Comparison of ENCODE assay signal across 21 cellular contexts in the genomic region with DNA sequence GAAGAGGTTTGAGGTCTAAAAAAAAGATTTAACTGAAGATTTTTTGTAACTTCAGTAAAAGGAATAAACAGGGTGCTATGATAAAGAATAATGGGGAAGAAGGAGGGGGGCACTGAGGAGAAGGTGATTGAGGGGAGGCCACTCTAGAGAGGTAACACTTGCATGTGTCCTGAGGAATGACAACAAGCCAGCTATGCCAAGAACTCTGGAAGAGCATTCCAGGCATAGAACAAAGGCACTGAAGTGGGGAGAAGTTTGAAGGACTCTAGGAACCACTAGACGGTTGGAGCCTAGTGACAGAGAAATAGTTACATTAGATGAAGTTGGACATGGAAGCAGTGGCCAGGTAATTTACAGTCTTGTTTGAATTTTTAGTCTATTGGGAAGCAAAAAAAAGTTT. TPM values are rescaled to one million over a fixed set of nuclear protein-coding genes. Genes with fewer than 3 reads are reported as not detected.
DNase-seq lines count a peak whose midpoint lies in the region; ATAC-seq, FAIRE-seq and TF ChIP-seq lines count a peak whose summit lies in the region.
"Had no signal": no experiment of that assay in that cellular context is flagged by ENCODE, and none has a peak within 500 bp of the region (broad histone marks: within the 10 kb centered on the region; RNA-seq: fewer than 3 reads in every experiment).

No MANE protein-coding gene starts in this region.

- no peak for ATAC-seq in GM23338

- peaks cover 4% of the 10 kb centered on the region for H3K27me3 Mint-ChIP-seq in GM23338 (ENCODE audit: insufficient read depth, low read depth, poor library complexity)
- peaks cover 5% of the 10 kb centered on the region for H3K27me3 Mint-ChIP-seq in activated CD4-positive, alpha-beta memory T cell treated with anti-CD3 and anti-CD28 coated beads, Interleukin-2, amount 10 ng/mL, durations not matched to agents 7 days and 5 days
- H3K27me3 Mint-ChIP-seq: B cell; CD4-positive, alpha-beta T cell had no signal

- no peaks in the 10 kb centered on the region for H3K9me3 Mint-ChIP-seq in GM23338
- H3K9me3 Mint-ChIP-seq in activated CD4-positive, alpha-beta memory T cell treated with anti-CD3 and anti-CD28 coated beads, Interleukin-2, amount 10 ng/mL, durations not matched to agents 7 days and 5 days, result no peaks in the 10 kb centered on the region
- H3K9me3 Mint-ChIP-seq: CD4-positive, alpha-beta T cell had no signal

- no peaks in the 10 kb centered on the region for H3K9me3 ChIP-seq in uterus
- H3K9me3 ChIP-seq: Peyer's patch, SK-N-SH had no signal

- no peak for TF ChIP-seq POLR2A in uterus (IDR thresholded peaks at IDR 0.05)

- H3K4me2 ChIP-seq in GM23338, result no peak overlapping the region
- H3K4me2 ChIP-seq: SK-N-SH had no signal

- H3K4me3 Mint-ChIP-seq in GM23338, result no peak overlapping the region
- H3K4me3 Mint-ChIP-seq in activated CD4-positive, alpha-beta memory T cell treated with anti-CD3 and anti-CD28 coated beads, Interleukin-2, amount 10 ng/mL, durations not matched to agents 7 days and 5 days, result no peak overlapping the region
- H3K4me3 Mint-ChIP-seq: B cell; CD4-positive, alpha-beta T cell had no signal

- no peaks in the 10 kb centered on the region for H3K79me2 ChIP-seq in GM23338 (replicated peaks; ENCODE audit: insufficient read depth)

- no peaks in the 10 kb centered on the region for H3K9me2 ChIP-seq in GM23338 (ENCODE audit: insufficient read depth)
- H3K9me2 ChIP-seq: SK-N-SH had no signal

- no peaks in the 10 kb centered on the region for H3K36me3 ChIP-seq in GM23338 (ENCODE audit: insufficient read depth)
- no peaks in the 10 kb centered on the region for H3K36me3 ChIP-seq in uterus
- H3K36me3 ChIP-seq: Peyer's patch had no signal

- H3K27ac ChIP-seq in GM23338 (ENCODE audit: low read depth) (no peak overlapping the region), uterus (no peak overlapping the region)
- H3K27ac ChIP-seq: Peyer's patch had no signal

- intact Hi-C loops in uterus (cut with DNase I; ENCODE audit: low total_unique reads), result loop anchor here (10.0 kb wide), 1 partner anchor 379 kb away; no protein-coding TSS in a partner anchor

- POLR2A ChIA-PET in activated CD4-positive, alpha-beta memory T cell treated with anti-CD3 and anti-CD28 coated beads, Interleukin-2, amount 10 ng/mL, durations not matched to agents 7 days and 5 days (lab: Charles Lee), result interaction anchor here (1.4 kb wide), 1 partner anchor 110 kb away, joined by 4 read pairs; no protein-coding TSS in a partner anchor

- H3K36me3 Mint-ChIP-seq in GM23338 (ENCODE audit: low read depth), result no peaks in the 10 kb centered on the region
- no peaks in the 10 kb centered on the region for H3K36me3 Mint-ChIP-seq in activated CD4-positive, alpha-beta memory T cell treated with anti-CD3 and anti-CD28 coated beads, Interleukin-2, amount 10 ng/mL, durations not matched to agents 7 days and 5 days (ENCODE audit: low read depth)

- no peaks in the 10 kb centered on the region for H3K4me1 ChIP-seq in GM23338 (ENCODE audit: insufficient read depth)
- H3K4me1 ChIP-seq in uterus, result no peaks in the 10 kb centered on the region
- H3K4me1 ChIP-seq: Peyer's patch had no signal

- peak; percentile 28 for DNase-seq in GM23338 (ENCODE audit: low spot score)
- peak; percentile 29 for DNase-seq in RCC 7860 (ENCODE audit: low spot score)
- peak; percentile 49 for DNase-seq in kidney glomerular epithelial cell (lab: John Stamatoyannopoulos, UW)
- peak; percentile 76 for DNase-seq in renal cortical epithelial cell (ENCODE audit: low read depth)
- no peak for DNase-seq in activated CD4-positive, alpha-beta memory T cell treated with anti-CD3 and anti-CD28 coated beads, Interleukin-2, amount 10 ng/mL, durations not matched to agents 7 days and 5 days
- DNase-seq in uterus, result no peak
- no peak for DNase-seq in cerebellar nuclear complex (lab: John Stamatoyannopoulos, UW)
- DNase-seq in GM19239 (ENCODE audit: insufficient read length, low spot score), result no peak
- DNase-seq: Calu3; CD4-positive, alpha-beta T cell; DMS53; GOT3; KBM-7; NCI-H1048; NCI-H146; NCI-H2081; NCI-H524; Peyer's patch; Right ventricle myocardium superior; SK-N-SH had no signal

- CTCF ChIA-PET in activated CD4-positive, alpha-beta memory T cell treated with anti-CD3 and anti-CD28 coated beads, Interleukin-2, amount 10 ng/mL, durations not matched to agents 7 days and 5 days (lab: Charles Lee), result interaction anchor here (0.6 to 2.9 kb wide), 3 partner anchors 112 to 373 kb away, joined by 3 to 31 read pairs (median 3); no protein-coding TSS in a partner anchor

- H4K20me1 ChIP-seq in GM23338 (replicated peaks; ENCODE audit: insufficient read depth), result no peaks in the 10 kb centered on the region

- no peak overlapping the region for H2AFZ ChIP-seq in GM23338

- H3K27me3 ChIP-seq in GM23338 (ENCODE audit: insufficient read depth) (no peaks in the 10 kb centered on the region), uterus (no peaks in the 10 kb centered on the region)
- H3K27me3 ChIP-seq: Peyer's patch had no signal

- TF ChIP-seq CTCF in GM23338 (conservative IDR thresholded peaks at IDR 0.05; ENCODE audit: low read depth in 2 of 2) (no peak), uterus (IDR thresholded peaks at IDR 0.05) (no peak)

- FAIRE-seq in RCC 7860 (lab: Jason Lieb, UNC), result no peak
- no peak for FAIRE-seq in GM19239 (lab: Jason Lieb, UNC)

- no peaks in the 10 kb centered on the region for H3F3A ChIP-seq in GM23338 (replicated peaks; ENCODE audit: low read depth)

- 0 out of 2 replicates have a peak overlapping the region, but pooled peaks have one; percentile 12 for H3K27ac Mint-ChIP-seq in GM23338
- H3K27ac Mint-ChIP-seq in activated CD4-positive, alpha-beta memory T cell treated with anti-CD3 and anti-CD28 coated beads, Interleukin-2, amount 10 ng/mL, durations not matched to agents 7 days and 5 days, result no peak overlapping the region
- H3K27ac Mint-ChIP-seq: B cell; CD4-positive, alpha-beta T cell had no signal

- H3K4me3 ChIP-seq in GM23338 (no peak overlapping the region), uterus (no peak overlapping the region)
- H3K4me3 ChIP-seq: Peyer's patch had no signal

- no peaks in the 10 kb centered on the region for H3K4me1 Mint-ChIP-seq in GM23338
- H3K4me1 Mint-ChIP-seq in activated CD4-positive, alpha-beta memory T cell treated with anti-CD3 and anti-CD28 coated beads, Interleukin-2, amount 10 ng/mL, durations not matched to agents 7 days and 5 days, result peaks cover 7% of the 10 kb centered on the region
- H3K4me1 Mint-ChIP-seq: B cell had no signal

TF ChIP-seq in GM23338, 12 proteins besides CTCF, POLR2A, EP300 and RAD21:
- no peak for TF ChIP-seq NANOG (IDR thresholded peaks at IDR 0.05; ENCODE audit: borderline replicate concordance)
- TF ChIP-seq JUNB (IDR thresholded peaks at IDR 0.05; ENCODE audit: unreplicated experiment), result no peak
- TF ChIP-seq STAT1 (IDR thresholded peaks at IDR 0.05; ENCODE audit: unreplicated experiment), result no peak
- TF ChIP-seq ZNF331 (CRISPR knock-in tag; IDR thresholded peaks at IDR 0.05; ENCODE audit: low read depth), result no peak

RNA-seq across cellular contexts. Expression of a gene that starts 10.8 kb away (rescaled TPM):
- total RNA-seq in GM23338 (2014; rRNA removed; shearing (Covaris generic)), result 151 and 174 TPM in 2 replicates
- 171 and 183 TPM in 2 replicates for polyA plus RNA-seq in GM23338 (2016; fragmentation: Nextera tagmentation; extraction: Ambion mirVana)
- total RNA-seq in renal cortical epithelial cell (49.0 and 127 TPM in 2 replicates), uterus (100 to 1,000 TPM in 2 of 4 donors, 10 to 100 TPM in 2; 46.6 to 166 (median 97.2) TPM)
- 100 to 1,000 TPM; 128 to 130 TPM for total RNA-seq in activated CD4-positive, alpha-beta memory T cell treated with anti-CD3 and anti-CD28 coated beads, Interleukin-2, amount 10 ng/mL, durations not matched to agents 7 days and 5 days

RNA-seq across cellular contexts. Expression of a gene that starts 44.1 kb away (rescaled TPM):
- total RNA-seq in GM23338 (2014; rRNA removed; shearing (Covaris generic)), result 0.08 and 0.35 TPM in 2 replicates
- polyA plus RNA-seq in GM23338 (2016; fragmentation: Nextera tagmentation; extraction: Ambion mirVana), result 0.37 and 0.52 TPM in 2 replicates
- total RNA-seq in renal cortical epithelial cell (0.75 and 2.4 TPM in 2 replicates), uterus (1 to 10 TPM in 2 of 4 donors, under 1 TPM in 2; 0.77 to 6.2 (median 1.9) TPM)
- total RNA-seq in activated CD4-positive, alpha-beta memory T cell treated with anti-CD3 and anti-CD28 coated beads, Interleukin-2, amount 10 ng/mL, durations not matched to agents 7 days and 5 days, result 10 to 100 TPM; 23.8 to 25.0 TPM

Comparison
In these comparisons a context has a peak if more than half of its experiments do, and no peak if none do; other contexts are left out.
1. DNase-seq: peak in GM23338 (single experiment), RCC 7860 (single experiment), kidney glomerular epithelial cell (single experiment) and renal cortical epithelial cell (single experiment); none in activated CD4-positive, alpha-beta memory T cell treated with anti-CD3 and anti-CD28 coated beads, Interleukin-2, amount 10 ng/mL, durations not matched to agents 7 days and 5 days (single experiment), uterus (0 of 2), cerebellar nuclear complex (0 of 2) and GM19239 (single experiment).